ENCODE assay signal across 1 cellular context in genomic region chr1:27568247-27569087, GRCh38.
A peak's percentile ranks its signal among the peaks of the same experiment; 100 is the strongest.
TF ChIP-seq lines count a peak whose summit lies in the region.

No MANE protein-coding gene starts in this region.

TF ChIP-seq in K562, 482 proteins besides CTCF, POLR2A, EP300 and RAD21 (continued from another document and continues in another):
- TF ChIP-seq ETV6 (IDR thresholded peaks at IDR 0.05; ENCODE audit: borderline replicate concordance in 1 of 2, low read depth in 2 of 2, low read length in 1 of 2): no peak
- TF ChIP-seq ETV6 (CRISPR knock-in tag; IDR thresholded peaks at IDR 0.05; ENCODE audit: borderline replicate concordance): no peak
- no peak for TF ChIP-seq ELF1 (tag; IDR thresholded peaks at IDR 0.05)
- TF ChIP-seq NR3C1 (CRISPR knock-in tag; IDR thresholded peaks at IDR 0.05): no peak
- no peak for TF ChIP-seq GABPA (tag; conservative IDR thresholded peaks at IDR 0.05; ENCODE audit: low read depth)
- no peak for TF ChIP-seq PREB (CRISPR knock-in tag; IDR thresholded peaks at IDR 0.05)
- no peak for TF ChIP-seq ZNF3 (CRISPR knock-in tag; IDR thresholded peaks at IDR 0.05)
- no peak for TF ChIP-seq ZNF707 (CRISPR knock-in tag; conservative IDR thresholded peaks at IDR 0.05)
- peak; percentile 48; the same call in 1 of the 2 replicates for TF ChIP-seq ZNF143 (CRISPR knock-in tag; IDR thresholded peaks at IDR 0.05)
- TF ChIP-seq MYNN (IDR thresholded peaks at IDR 0.05): no peak; the same call in 1 of the 2 replicates
- no peak for TF ChIP-seq MYNN (CRISPR knock-in tag; IDR thresholded peaks at IDR 0.05)
- TF ChIP-seq ESRRA (IDR thresholded peaks at IDR 0.05; ENCODE audit: borderline replicate concordance, low read depth): peak; percentile 45; the same call in 1 of the 2 replicates
- TF ChIP-seq DEAF1 (CRISPR knock-in tag; IDR thresholded peaks at IDR 0.05): no peak
- TF ChIP-seq KDM5B (IDR thresholded peaks at IDR 0.05; ENCODE audit: insufficient replicate concordance, low read depth, low read length): peak; percentile 31
- no peak for TF ChIP-seq ZC3H11A (IDR thresholded peaks at IDR 0.05; ENCODE audit: low read depth, low read length)
- TF ChIP-seq PKNOX1 (IDR thresholded peaks at IDR 0.05): 0 out of 2 replicates have a peak, but pooled peaks have one; percentile 27
- no peak for TF ChIP-seq CHD4 (IDR thresholded peaks at IDR 0.05; ENCODE audit: insufficient read depth, insufficient replicate concordance, low read depth, low read length, poor library complexity, severe bottlenecking)
- TF ChIP-seq HDAC2 (IDR thresholded peaks at IDR 0.05): no peak
- no peak for TF ChIP-seq HNRNPUL1 (IDR thresholded peaks at IDR 0.05; ENCODE audit: low read length)
- TF ChIP-seq STAT5B (CRISPR knock-in tag; IDR thresholded peaks at IDR 0.05): no peak
- TF ChIP-seq ZNF644 (tag; IDR thresholded peaks at IDR 0.05; ENCODE audit: low read depth): no peak
- peak in 1 of 3 experiments; percentile 51 for TF ChIP-seq YY1 (IDR thresholded peaks at IDR 0.05; ENCODE audit: borderline replicate concordance in 1 of 3, control insufficient read depth in 1 of 3, extremely low read depth in 1 of 3, insufficient read depth in 3 of 3, insufficient read length in 1 of 3, insufficient replicate concordance in 2 of 3, low read depth in 1 of 3, low read length in 2 of 3)
- TF ChIP-seq ZNF263 (CRISPR knock-in tag; IDR thresholded peaks at IDR 0.05; ENCODE audit: borderline replicate concordance): peak; percentile 66; the same call in 1 of the 2 replicates
- TF ChIP-seq C11orf30 (IDR thresholded peaks at IDR 0.05; ENCODE audit: low read depth): no peak
- TF ChIP-seq POU5F1 (IDR thresholded peaks at IDR 0.05; ENCODE audit: borderline replicate concordance, low read depth, low read length, partially characterized antibody): no peak
- TF ChIP-seq MNT (conservative IDR thresholded peaks at IDR 0.05): no peak; a peak in 1 of 4 replicates
- no peak for TF ChIP-seq ZNF280A (IDR thresholded peaks at IDR 0.05; ENCODE audit: low read depth, partially characterized antibody)
- TF ChIP-seq FOXP4 (CRISPR knock-in tag; IDR thresholded peaks at IDR 0.05; ENCODE audit: borderline replicate concordance): no peak
- TF ChIP-seq THRAP3 (IDR thresholded peaks at IDR 0.05; ENCODE audit: borderline replicate concordance): no peak
- no peak for TF ChIP-seq E2F5 (CRISPR knock-in tag; IDR thresholded peaks at IDR 0.05)
- no peak for TF ChIP-seq BRF2 (IDR thresholded peaks at IDR 0.05; ENCODE audit: borderline replicate concordance, insufficient read depth, insufficient read length)
- TF ChIP-seq ZEB2 (IDR thresholded peaks at IDR 0.05): no peak
- no peak for TF ChIP-seq KLF16 (IDR thresholded peaks at IDR 0.05)
- no peak for TF ChIP-seq MCM7 (IDR thresholded peaks at IDR 0.05)
- no peak for TF ChIP-seq MLX (CRISPR knock-in tag; conservative IDR thresholded peaks at IDR 0.05)
- no peak for TF ChIP-seq ZNF584 (CRISPR knock-in tag; IDR thresholded peaks at IDR 0.05; ENCODE audit: low read depth)
- TF ChIP-seq SMARCB1 (IDR thresholded peaks at IDR 0.05; ENCODE audit: insufficient read length, low read depth): peak; percentile 31
- no peak for TF ChIP-seq CHD2 (IDR thresholded peaks at IDR 0.05; ENCODE audit: low read depth, low read length)
- no peak for TF ChIP-seq HES1 (IDR thresholded peaks at IDR 0.05; ENCODE audit: low read depth)
- TF ChIP-seq ADNP (tag; IDR thresholded peaks at IDR 0.05): no peak
- TF ChIP-seq RBM15 (IDR thresholded peaks at IDR 0.05; ENCODE audit: insufficient read depth, low read length): no peak
- TF ChIP-seq TAF1 (IDR thresholded peaks at IDR 0.05; ENCODE audit: control insufficient read depth, extremely low read depth, insufficient read depth, low read length, severe bottlenecking): no peak
- TF ChIP-seq CBX3 (IDR thresholded peaks at IDR 0.05; ENCODE audit: borderline replicate concordance in 1 of 2, low read length in 2 of 2): peak in 1 of 2 experiments; percentile 40; a peak in 1 of 3 replicates
- no peak for TF ChIP-seq NFIX (CRISPR knock-in tag; IDR thresholded peaks at IDR 0.05; ENCODE audit: low read depth)
- TF ChIP-seq E4F1 (CRISPR knock-in tag; IDR thresholded peaks at IDR 0.05; ENCODE audit: borderline replicate concordance): no peak
- TF ChIP-seq MCM3 (IDR thresholded peaks at IDR 0.05): no peak
- no peak for TF ChIP-seq CEBPB (tag; IDR thresholded peaks at IDR 0.05)
- TF ChIP-seq PYGO2 (tag; IDR thresholded peaks at IDR 0.05): no peak
- TF ChIP-seq ZBED1 (IDR thresholded peaks at IDR 0.05): no peak
- TF ChIP-seq ZNF507 (tag; conservative IDR thresholded peaks at IDR 0.05): no peak
- no peak for TF ChIP-seq SLC30A9 (CRISPR knock-in tag; IDR thresholded peaks at IDR 0.05)
- no peak for TF ChIP-seq ATF4 (CRISPR knock-in tag; IDR thresholded peaks at IDR 0.05)
- TF ChIP-seq ZNF274 (IDR thresholded peaks at IDR 0.05; ENCODE audit: borderline replicate concordance, low read depth, low read length): no peak
- TF ChIP-seq RHOXF2B (CRISPR knock-in tag; conservative IDR thresholded peaks at IDR 0.05): no peak
- no peak for TF ChIP-seq TAF15 (IDR thresholded peaks at IDR 0.05; ENCODE audit: low read depth, low read length)
- TF ChIP-seq KDM4B (IDR thresholded peaks at IDR 0.05; ENCODE audit: borderline replicate concordance in 2 of 2, low read depth in 1 of 2): no peak
